8 cellular contexts compared by ENCODE assay signal in the genomic region with DNA sequence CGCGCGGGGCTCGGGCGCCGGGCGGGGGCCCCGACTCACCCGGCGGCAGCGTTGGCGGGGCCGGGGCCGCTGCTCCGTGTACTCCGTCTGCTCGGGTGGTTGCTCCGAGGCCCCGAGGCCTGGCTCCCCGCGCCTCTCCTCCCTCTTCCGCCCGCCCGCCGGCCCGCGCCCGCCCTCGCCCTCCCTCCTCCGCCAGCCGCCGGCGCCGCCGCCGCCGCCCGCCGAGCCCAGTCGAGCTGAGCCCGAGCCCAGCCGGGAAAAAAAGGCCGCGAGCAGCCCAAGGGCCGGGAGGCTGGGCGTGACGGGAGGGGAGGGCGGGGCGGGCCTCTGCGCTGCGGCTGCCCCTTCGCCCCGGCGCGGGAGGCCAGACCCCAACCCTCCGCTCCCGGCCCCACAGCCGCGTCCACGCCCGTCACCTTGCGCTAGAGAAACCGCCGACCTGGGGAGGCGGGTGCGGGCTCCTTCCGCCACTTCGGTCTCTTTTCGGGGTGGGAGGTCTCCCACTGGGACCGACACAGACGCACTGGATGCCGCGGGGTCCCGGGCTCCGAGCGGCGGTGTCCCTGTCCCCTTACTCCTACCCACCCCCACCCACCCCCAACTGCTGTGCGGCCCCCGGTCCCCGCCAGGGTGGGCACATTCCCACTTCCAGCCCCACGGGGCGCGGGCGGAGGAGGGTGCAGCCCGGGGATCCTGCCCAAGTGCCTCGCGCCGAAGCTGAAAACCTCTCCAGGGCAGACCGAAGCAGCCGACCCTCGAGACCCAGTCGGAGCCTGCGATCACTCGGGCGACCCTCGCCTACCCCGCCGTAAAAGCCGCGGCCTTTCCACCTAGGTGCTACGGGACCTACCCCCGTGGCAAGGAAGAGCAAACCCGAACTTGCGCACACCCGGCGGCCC. TPM values are rescaled to one million over a fixed set of nuclear protein-coding genes. Genes with fewer than 3 reads are reported as not detected.
DNase-seq lines count a peak whose midpoint lies in the region; ATAC-seq and TF ChIP-seq lines count a peak whose summit lies in the region.

A gene with protein sequence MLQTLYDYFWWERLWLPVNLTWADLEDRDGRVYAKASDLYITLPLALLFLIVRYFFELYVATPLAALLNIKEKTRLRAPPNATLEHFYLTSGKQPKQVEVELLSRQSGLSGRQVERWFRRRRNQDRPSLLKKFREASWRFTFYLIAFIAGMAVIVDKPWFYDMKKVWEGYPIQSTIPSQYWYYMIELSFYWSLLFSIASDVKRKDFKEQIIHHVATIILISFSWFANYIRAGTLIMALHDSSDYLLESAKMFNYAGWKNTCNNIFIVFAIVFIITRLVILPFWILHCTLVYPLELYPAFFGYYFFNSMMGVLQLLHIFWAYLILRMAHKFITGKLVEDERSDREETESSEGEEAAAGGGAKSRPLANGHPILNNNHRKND (minus strand): TSS at position 256 of the 899 bp plus-strand sequence. CDS start 5,745 bp downstream, outside the sequence.

- ATAC-seq in GM19025 (IDR thresholded peaks at IDR 0.05; ENCODE audit: low read depth, unreplicated experiment) (peak; percentile 37), HG03439 (IDR thresholded peaks at IDR 0.05; ENCODE audit: unreplicated experiment) (peak; percentile 52)

- H3K4me3 ChIP-seq in NT2/D1 (ENCODE audit: insufficient read length, low read depth) (peak within 1 kb of the TSS; percentile 79), epithelial cell of esophagus (ENCODE audit: low read length) (peak within 1 kb of the TSS; percentile 72)

- H3K4me1 ChIP-seq in NT2/D1 (ENCODE audit: insufficient read depth, insufficient read length), result peaks cover 41% of the 10 kb centered on the region

- peak within 1 kb of the TSS; percentile 88 for H3K9ac ChIP-seq in NT2/D1 (ENCODE audit: insufficient read length, low read depth)

- TF ChIP-seq CTCF in AG09319 (IDR thresholded peaks at IDR 0.05; ENCODE audit: low read depth, low read length) (no peak), epithelial cell of esophagus (IDR thresholded peaks at IDR 0.05; ENCODE audit: insufficient read depth, low read depth, low read length, missing control alignments) (no peak)

- DNase-seq in AG09319 (ENCODE audit: extremely low read depth, low read depth) (peak; percentile 50), NT2/D1 (ENCODE audit: low read depth, low spot score) (peak; percentile 70), activated T-cell treated with anti-CD3 and anti-CD28 coated beads for 4 hours (peak; percentile 59), epithelial cell of esophagus (ENCODE audit: low read depth) (peak; percentile 80), mucosa of gallbladder (ENCODE audit: low spot score) (peak; percentile 79)
- peak; percentile 58 for DNase-seq in stimulated activated CD8-positive, alpha-beta memory T cell treated with anti-CD3 and anti-CD28 coated beads, Interleukin-4, amount 100 ng/mL, for 24 hours (ENCODE audit: low read depth)

- peaks cover 10% of the 10 kb centered on the region for H3K36me3 ChIP-seq in NT2/D1 (ENCODE audit: insufficient read depth, insufficient read length, low read length)

- H3K9me3 ChIP-seq in NT2/D1 (ENCODE audit: insufficient read depth, low read length), result no peaks in the 10 kb centered on the region

- peaks cover 3% of the 10 kb centered on the region for H3K27me3 ChIP-seq in NT2/D1 (ENCODE audit: insufficient read depth, insufficient read length)

RNA-seq across cellular contexts. Expression of the gene that starts here (rescaled TPM):
- 350 TPM for total RNA-seq in mucosa of gallbladder

Comparison
In these comparisons a context has a peak if more than half of its experiments do, and no peak if none do; other contexts are left out.
1. Peak in every context shown above with its lines: DNase-seq, ATAC-seq and H3K4me3 ChIP-seq.